21 cellular contexts compared by ENCODE assay signal in genomic region chr7:131083781-131084180, GRCh38.
"Had no signal": no experiment of that assay in that cellular context is flagged by ENCODE, and none has a peak within 500 bp of the region (broad histone marks: within the 10 kb centered on the region; RNA-seq: fewer than 3 reads in every experiment).

No MANE protein-coding gene starts in this region.

- ATAC-seq: activated CD4-positive, alpha-beta T cell treated with anti-CD3 and anti-CD28 coated beads for 36 hours; esophagus mucosa; pancreas; psoas muscle; WTC11 had no signal

- DNase-seq: activated CD4-positive, alpha-beta T cell treated with anti-CD3 and anti-CD28 coated beads for 36 hours; activated CD4-positive, alpha-beta T cell treated with anti-CD3 and anti-CD28 coated beads, Interleukin-2, amount 50 U/mL, for 4 hours; activated naive CD4-positive, alpha-beta T cell; adrenal gland; brain microvascular endothelial cell; central memory CD4-positive, alpha-beta T cell; effector memory CD4-positive, alpha-beta T cell; foreskin melanocyte; hippocampal formation; left ventricle myocardium inferior; midbrain; pancreas; psoas muscle; stimulated activated CD4-positive, alpha-beta T cell treated with anti-CD3 and anti-CD28 coated beads, Interleukin-4, amount 100 ng/mL, for 4 hours; T1000; trophoblast cell; uterus had no signal

- H3K27ac Mint-ChIP-seq: activated T-helper 2 cell treated with anti-CD3 and anti-CD28 coated beads, Interferon-gamma antibody, Interleukin-2, Interleukin-4, amounts not matched to agents 10 μg/mL and 5 μg/mL and 100 μg/mL, durations not matched to agents 14 hours and 24 hours and 36 hours; nephron; WTC11 had no signal

- H3K9me3 Mint-ChIP-seq: activated T-helper 2 cell treated with anti-CD3 and anti-CD28 coated beads, Interferon-gamma antibody, Interleukin-2, Interleukin-4, amounts not matched to agents 10 μg/mL and 5 μg/mL and 100 μg/mL, durations not matched to agents 14 hours and 24 hours and 36 hours; nephron; WTC11 had no signal

- H3K27me3 Mint-ChIP-seq: activated CD4-positive, alpha-beta T cell treated with anti-CD3 and anti-CD28 coated beads for 36 hours had no signal

- H3K4me3 Mint-ChIP-seq: activated CD4-positive, alpha-beta T cell treated with anti-CD3 and anti-CD28 coated beads for 36 hours; nephron; WTC11 had no signal

- H3K4me1 Mint-ChIP-seq: nephron had no signal
